In the genomic region with DNA sequence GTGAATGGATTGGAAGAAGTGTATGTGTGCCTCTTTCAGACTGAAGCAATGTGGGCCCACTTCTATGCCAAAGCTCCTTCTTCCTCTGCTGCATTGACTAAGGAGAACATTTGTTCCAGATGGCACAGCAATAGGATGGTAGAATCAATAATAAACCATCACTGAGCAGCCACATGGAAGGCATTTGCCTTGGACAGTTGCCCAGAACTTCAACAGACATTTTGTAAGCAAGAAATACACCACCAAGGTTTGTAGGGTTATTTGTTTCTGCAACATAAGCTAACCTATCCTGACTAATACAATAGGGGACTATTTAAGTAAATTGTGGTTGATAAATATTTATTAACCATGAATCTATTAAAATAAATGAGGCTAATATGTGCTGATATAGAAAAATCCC, we compare ENCODE assay signal across 20 cellular contexts. TPM values are rescaled to one million over a fixed set of nuclear protein-coding genes. Genes with fewer than 3 reads are reported as not detected.
DNase-seq lines count a peak whose midpoint lies in the region; ATAC-seq and TF ChIP-seq lines count a peak whose summit lies in the region.
"Had no signal": no experiment of that assay in that cellular context is flagged by ENCODE, and none has a peak within 500 bp of the region (broad histone marks: within the 10 kb centered on the region; RNA-seq: fewer than 3 reads in every experiment).

No MANE protein-coding gene starts in this region.

- H3K27me3 Mint-ChIP-seq in activated T-cell treated with anti-CD3 and anti-CD28 coated beads, Interleukin-2, amount 50 U/mL, for 72 hours (ENCODE audit: low read depth): peaks cover 35% of the 10 kb centered on the region
- no peaks in the 10 kb centered on the region for H3K27me3 Mint-ChIP-seq in Calu3 (ENCODE audit: unreplicated experiment)

- no peak overlapping the region for H3K4me3 Mint-ChIP-seq in activated T-cell treated with anti-CD3 and anti-CD28 coated beads, Interleukin-2, amount 50 U/mL, for 72 hours
- H3K4me3 Mint-ChIP-seq in Calu3 (ENCODE audit: low read depth, unreplicated experiment): no peak overlapping the region
- H3K4me3 Mint-ChIP-seq: B cell; CD4-positive, CD25-positive, alpha-beta regulatory T cell had no signal

- intact Hi-C loops in lower leg skin (cut with DNase I; ENCODE audit: low total_unique reads) (no loop called here), Calu3 (cut with micrococcal nuclease; ENCODE audit: unreplicated experiment) (no loop called here)

- CTCF ChIA-PET in Calu3 (lab: Charles Lee): no interaction called here

- no peak for TF ChIP-seq POLR2A in lower leg skin (IDR thresholded peaks at IDR 0.05)

- no peak for TF ChIP-seq CTCF in HFF-Myc (IDR thresholded peaks at IDR 0.05; ENCODE audit: low read depth, low read length, missing control alignments)
- TF ChIP-seq CTCF in lower leg skin (IDR thresholded peaks at IDR 0.05): no peak
- TF ChIP-seq CTCF in Calu3 (IDR thresholded peaks at IDR 0.05; ENCODE audit: unreplicated experiment): no peak

- no peaks in the 10 kb centered on the region for H3K4me1 Mint-ChIP-seq in activated T-cell treated with anti-CD3 and anti-CD28 coated beads, Interleukin-2, amount 50 U/mL, for 72 hours (ENCODE audit: low read depth)
- no peaks in the 10 kb centered on the region for H3K4me1 Mint-ChIP-seq in Calu3 (ENCODE audit: low read depth, unreplicated experiment)
- H3K4me1 Mint-ChIP-seq: B cell; CD4-positive, CD25-positive, alpha-beta regulatory T cell had no signal

- peaks cover 5 to 6% of the 10 kb centered on the region in 2 donors for H3K36me3 Mint-ChIP-seq in activated T-cell treated with anti-CD3 and anti-CD28 coated beads, Interleukin-2, amount 50 U/mL, for 72 hours (ENCODE audit: insufficient read depth in 2 of 2)
- H3K36me3 Mint-ChIP-seq in Calu3 (ENCODE audit: insufficient read depth, unreplicated experiment): no peaks in the 10 kb centered on the region
- H3K36me3 Mint-ChIP-seq: CD4-positive, CD25-positive, alpha-beta regulatory T cell had no signal

- no peak for ATAC-seq in activated T-cell treated with anti-CD3 and anti-CD28 coated beads, Interleukin-2, amount 50 U/mL, for 72 hours (replicated peaks in 1 of 2)
- ATAC-seq: SK-N-SH treated with all-trans-retinoic acid at 6 μM for 48 hours had no signal

- H3K9me3 Mint-ChIP-seq in activated T-cell treated with anti-CD3 and anti-CD28 coated beads, Interleukin-2, amount 50 U/mL, for 72 hours: peaks cover 5 to 12% of the 10 kb centered on the region in 2 donors
- H3K9me3 Mint-ChIP-seq in Calu3 (ENCODE audit: low read depth, unreplicated experiment): no peaks in the 10 kb centered on the region

- DNase-seq in Ammon's horn (ENCODE audit: low spot score) (peak; percentile 48), HFF-Myc (ENCODE audit: extremely low read depth, low read depth) (peak; percentile 24), NCI-H69 (lab: John Stamatoyannopoulos, UW) (peak; percentile 88), fibroblast of peridontal ligament (ENCODE audit: extremely low read depth) (peak; percentile 67), Kasumi-1 (lab: John Stamatoyannopoulos, UW) (no peak), lower leg skin (ENCODE audit: low spot score in 2 of 2) (no peak), Calu3 (no peak)
- DNase-seq in activated T-cell treated with anti-CD3 and anti-CD28 coated beads, Interleukin-2, amount 50 U/mL, for 72 hours: no peak
- DNase-seq: CD4-positive, CD25-positive, alpha-beta regulatory T cell; DMS79; H7; MV-4-11; NCI-H1417 treated with DMSO at 0.1 percent for 48 hours; NCI-H2029 treated with DMSO at 0.1 percent for 48 hours; NCI-H345; Peyer's patch; Right ventricle myocardium superior; T-helper 1 cell had no signal

- no peak overlapping the region for H3K27ac Mint-ChIP-seq in activated T-cell treated with anti-CD3 and anti-CD28 coated beads, Interleukin-2, amount 50 U/mL, for 72 hours
- H3K27ac Mint-ChIP-seq in Calu3 (ENCODE audit: unreplicated experiment): no peak overlapping the region
- H3K27ac Mint-ChIP-seq: B cell; CD4-positive, CD25-positive, alpha-beta regulatory T cell had no signal

- BruUV-seq in Calu3 (replicated peaks; lab: Mats Ljungman, UMichigan): no TSS peak

- H3K4me3 ChIP-seq in HFF-Myc (replicated peaks; ENCODE audit: low read depth, low read length): no peak overlapping the region
- H3K4me3 ChIP-seq in lower leg skin (ENCODE audit: low read depth, poor library complexity, severe bottlenecking): no peak overlapping the region
- H3K4me3 ChIP-seq: Peyer's patch had no signal

RNA-seq across cellular contexts. Expression of gene CSNK1G3, which starts 37.7 kb away (rescaled TPM):
- total RNA-seq in activated T-cell treated with anti-CD3 and anti-CD28 coated beads, Interleukin-2, amount 50 U/mL, for 72 hours: 10 to 100 TPM; 56.2 to 58.5 TPM
- 10 to 100 TPM; 21.5 to 32.8 (median 25.1) TPM for total RNA-seq in lower leg skin
- 48.2 and 57.5 TPM in 2 replicates for total RNA-seq in Calu3 (2022)

RNA-seq across cellular contexts. Expression of gene CEP120, which starts 51.0 kb away (rescaled TPM):
- total RNA-seq in activated T-cell treated with anti-CD3 and anti-CD28 coated beads, Interleukin-2, amount 50 U/mL, for 72 hours: 10 to 100 TPM; 56.2 to 60.1 TPM
- total RNA-seq in lower leg skin (10 to 100 TPM in 1 of 4 donors, 1 to 10 TPM in 3; 5.0 to 21.4 (median 9.1) TPM), Calu3 (2022) (25.0 and 27.1 TPM in 2 replicates)

Comparison
In these comparisons a context has a peak if more than half of its experiments do, and no peak if none do; other contexts are left out.
1. DNase-seq: peak in Ammon's horn (single experiment), HFF-Myc (single experiment), NCI-H69 (single experiment) and fibroblast of peridontal ligament (single experiment); none in activated T-cell treated with anti-CD3 and anti-CD28 coated beads, Interleukin-2, amount 50 U/mL, for 72 hours (0 of 2), Kasumi-1 (0 of 2), lower leg skin (0 of 2) and Calu3 (single experiment).